ENCODE assay signal across 19 cellular contexts in genomic region chr10:103441206-103441605, GRCh38. TPM values are rescaled to one million over a fixed set of nuclear protein-coding genes. Genes with fewer than 3 reads are reported as not detected.
"Had no signal": no experiment of that assay in that cellular context is flagged by ENCODE, and none has a peak within 500 bp of the region (broad histone marks: within the 10 kb centered on the region; RNA-seq: fewer than 3 reads in every experiment).

No MANE protein-coding gene starts in this region.

- ATAC-seq: activated T-helper 17 cell treated with anti-CD3 and anti-CD28 coated beads, Interleukin-2, amount 50 U/mL, for 72 hours had no signal

- H3K27ac Mint-ChIP-seq: activated T-helper 17 cell treated with anti-CD3 and anti-CD28 coated beads, Interleukin-2, amount 50 U/mL, for 72 hours; memory B cell had no signal

- H3K4me3 Mint-ChIP-seq: activated T-helper 17 cell treated with anti-CD3 and anti-CD28 coated beads, Interleukin-2, amount 50 U/mL, for 72 hours; memory B cell; nephron progenitor cell had no signal

- H3K9me3 Mint-ChIP-seq: activated T-helper 17 cell treated with anti-CD3 and anti-CD28 coated beads, Interleukin-2, amount 50 U/mL, for 72 hours; memory B cell; nephron progenitor cell had no signal

- H3K9me3 ChIP-seq: esophagus muscularis mucosa, heart right ventricle, left lung, tibial nerve had no signal

- H3K4me3 ChIP-seq: dorsolateral prefrontal cortex, esophagus muscularis mucosa, heart right ventricle, left lung, SK-N-MC, tibial nerve had no signal

- H3K27me3 Mint-ChIP-seq: activated T-helper 17 cell treated with anti-CD3 and anti-CD28 coated beads, Interleukin-2, amount 50 U/mL, for 72 hours; memory B cell had no signal

- H3K4me1 Mint-ChIP-seq: nephron progenitor cell had no signal

- H3K27ac ChIP-seq: SK-N-MC, VCaP had no signal

- DNase-seq: activated CD4-positive, alpha-beta T cell treated with anti-CD3 and anti-CD28 coated beads for 48 hours; activated CD8-positive, alpha-beta memory T cell treated with anti-CD3 and anti-CD28 coated beads for 24 hours; activated naive CD4-positive, alpha-beta T cell treated with anti-CD3 and anti-CD28 coated beads, Interleukin-2, amount 50 U/mL, for 16 hours; amniotic stem cell; nephron progenitor cell; T-helper 1 cell had no signal

- H3K27me3 ChIP-seq: dorsolateral prefrontal cortex, esophagus muscularis mucosa, heart right ventricle, left lung, tibial nerve had no signal

RNA-seq across cellular contexts. Expression of gene CALHM1, which starts 17.5 kb away (rescaled TPM):
- total RNA-seq: cerebellum, esophagus muscularis mucosa, frontal cortex, heart right ventricle, left lung, osteocyte, tibial nerve had no signal
- polyA plus RNA-seq: heart right ventricle, keratinocyte had no signal

RNA-seq across cellular contexts. Expression of gene CALHM3, which starts 37.8 kb away (rescaled TPM):
- total RNA-seq: activated T-helper 17 cell treated with anti-CD3 and anti-CD28 coated beads, Interleukin-2, amount 50 U/mL, for 72 hours; cerebellum; esophagus muscularis mucosa; frontal cortex; heart right ventricle; osteocyte; tibial nerve had no signal
- polyA plus RNA-seq: heart right ventricle, keratinocyte had no signal
